In genomic region chr11:101612481-101612880, GRCh38 we compare ENCODE assay signal across 16 cellular contexts. TPM values are rescaled to one million over a fixed set of nuclear protein-coding genes. Genes with fewer than 3 reads are reported as not detected.
DNase-seq lines count a peak whose midpoint lies in the region; ATAC-seq and TF ChIP-seq lines count a peak whose summit lies in the region.
"Had no signal": no experiment of that assay in that cellular context is flagged by ENCODE, and none has a peak within 500 bp of the region (broad histone marks: within the 10 kb centered on the region; RNA-seq: fewer than 3 reads in every experiment).

No MANE protein-coding gene starts in this region.

- H3F3A ChIP-seq in DOHH2 (ENCODE audit: control insufficient read depth, insufficient read depth) = no peaks in the 10 kb centered on the region

- no peak overlapping the region for H3K18ac ChIP-seq in mesendoderm (ENCODE audit: low read length)

- H3K4me1 ChIP-seq in DOHH2 (ENCODE audit: control insufficient read depth, low read length) (peaks cover 7% of the 10 kb centered on the region), mesendoderm (ENCODE audit: control insufficient read depth, low read depth, low read length) (peaks cover 7% of the 10 kb centered on the region), A673 (ENCODE audit: insufficient read depth, low read length, poor library complexity, severe bottlenecking) (no peaks in the 10 kb centered on the region)
- H3K4me1 ChIP-seq: BE2C had no signal

- no peaks in the 10 kb centered on the region for H3K27me3 Mint-ChIP-seq in WTC11 (ENCODE audit: low read depth)
- H3K27me3 Mint-ChIP-seq: CD4-positive, alpha-beta memory T cell had no signal

- H4K20me1 ChIP-seq in DOHH2 (ENCODE audit: control insufficient read depth, insufficient read depth, low read depth, low read length) = no peaks in the 10 kb centered on the region

- H3K4me3 ChIP-seq in DOHH2 (ENCODE audit: low read length) (no peak overlapping the region), mesendoderm (ENCODE audit: low read length) (no peak overlapping the region), A673 (ENCODE audit: low read depth, low read length, poor library complexity, severe bottlenecking) (no peak overlapping the region)
- H3K4me3 ChIP-seq: GM12878 had no signal

- no peak for DNase-seq in WTC11 (ENCODE audit: low spot score)
- peak; percentile 40 for DNase-seq in mesendoderm
- DNase-seq in A673 (ENCODE audit: low spot score) = no peak
- DNase-seq in NCI-H2029 treated with DMSO at 0.1 percent for 48 hours (lab: John Stamatoyannopoulos, UW) = no peak
- no peak for DNase-seq in NCI-H2029 (lab: John Stamatoyannopoulos, UW)
- DNase-seq: BE2C; CD4-positive, alpha-beta memory T cell; Karpas-422 had no signal

- H3K9me3 Mint-ChIP-seq in WTC11 = no peaks in the 10 kb centered on the region

- H4K5ac ChIP-seq in mesendoderm (ENCODE audit: low read length) = no peak overlapping the region

- WGBS in mesendoderm (ENCODE audit: extremely low coverage, insufficient coverage, low lambda C conversion rate) = no CpG with 5 or more reads among the region's 1 CpG

- H3K4me3 Mint-ChIP-seq in WTC11 = no peak overlapping the region
- H3K4me3 Mint-ChIP-seq: CD4-positive, alpha-beta memory T cell had no signal

- H3K9me3 ChIP-seq in DOHH2 (ENCODE audit: control insufficient read depth, insufficient read depth, low read length) (no peaks in the 10 kb centered on the region), KOPT-K1 (ENCODE audit: insufficient read depth, low read length, poor library complexity, severe bottlenecking) (no peaks in the 10 kb centered on the region), A673 (ENCODE audit: low read depth, low read length, poor library complexity, severe bottlenecking) (no peaks in the 10 kb centered on the region)
- H3K9me3 ChIP-seq: BE2C had no signal

- no peaks in the 10 kb centered on the region for H3K79me1 ChIP-seq in mesendoderm (ENCODE audit: low read length)

- H3K36me3 ChIP-seq in DOHH2 (ENCODE audit: control insufficient read depth, low read length) = no peaks in the 10 kb centered on the region
- no peaks in the 10 kb centered on the region for H3K36me3 ChIP-seq in KOPT-K1 (ENCODE audit: insufficient read depth, low read length)
- H3K36me3 ChIP-seq in mesendoderm (ENCODE audit: control insufficient read depth, insufficient read depth, low read length) = no peaks in the 10 kb centered on the region
- H3K36me3 ChIP-seq in A673 (ENCODE audit: insufficient read depth, low read length, poor library complexity, severe bottlenecking) = no peaks in the 10 kb centered on the region
- H3K36me3 ChIP-seq: BE2C had no signal

- H3K27me3 ChIP-seq in DOHH2 (ENCODE audit: control insufficient read depth, low read length) = no peaks in the 10 kb centered on the region
- no peaks in the 10 kb centered on the region for H3K27me3 ChIP-seq in mesendoderm (ENCODE audit: insufficient read depth, low read length, poor library complexity)
- H3K27me3 ChIP-seq in A673 (replicated peaks; ENCODE audit: insufficient read depth, low read depth, low read length, poor library complexity) = peaks cover 13% of the 10 kb centered on the region
- H3K27me3 ChIP-seq: BE2C had no signal

- CTCF ChIA-PET in WTC11 (lab: Charles Lee) (no interaction called here), A673 (lab: Charles Lee) (no interaction called here)

- intact Hi-C loops in A673 (cut with micrococcal nuclease; ENCODE audit: unreplicated experiment) = no loop called here

- H3K4me1 Mint-ChIP-seq in WTC11 = peaks cover 30% of the 10 kb centered on the region
- H3K4me1 Mint-ChIP-seq: CD4-positive, alpha-beta memory T cell had no signal

- no peak overlapping the region for H2BK15ac ChIP-seq in mesendoderm (replicated peaks; ENCODE audit: low read depth)

- no peak overlapping the region for H3K23ac ChIP-seq in mesendoderm (ENCODE audit: low read length)

- no peak overlapping the region for H3K56ac ChIP-seq in mesendoderm (ENCODE audit: low read length)

- H3K4ac ChIP-seq in mesendoderm (ENCODE audit: low read depth, low read length) = no peak overlapping the region

- H3K4me2 ChIP-seq in DOHH2 (ENCODE audit: low read length) = peak overlapping the region; percentile 5; the same call in 1 of the 2 replicates
- H3K4me2 ChIP-seq in mesendoderm (ENCODE audit: low read length) = no peak overlapping the region

- no peak overlapping the region for H3K9ac ChIP-seq in mesendoderm (ENCODE audit: low read length)

- peak overlapping the region; percentile 61; the same call in 1 of the 2 replicates for H3K27ac Mint-ChIP-seq in WTC11
- H3K27ac Mint-ChIP-seq: CD4-positive, alpha-beta memory T cell had no signal

- TF ChIP-seq CTCF in DOHH2 (IDR thresholded peaks at IDR 0.05; ENCODE audit: low read depth, low read length, poor library complexity, severe bottlenecking) = no peak
- no peak for TF ChIP-seq CTCF in WTC11 (IDR thresholded peaks at IDR 0.05)
- TF ChIP-seq CTCF in A673 (conservative IDR thresholded peaks at IDR 0.05; ENCODE audit: low read depth, low read length) = no peak

- H2AK5ac ChIP-seq in mesendoderm (ENCODE audit: low read length) = no peak overlapping the region

- H3K27ac ChIP-seq in DOHH2 (ENCODE audit: low read depth, low read length) (no peak overlapping the region), KOPT-K1 (ENCODE audit: low read depth, low read length, poor library complexity, severe bottlenecking) (peak overlapping the region; percentile 51), mesendoderm (ENCODE audit: low read depth, low read length) (no peak overlapping the region), A673 (ENCODE audit: low read depth, low read length, poor library complexity, severe bottlenecking) (no peak overlapping the region)
- H3K27ac ChIP-seq: C4-2B had no signal

- H3K36me3 Mint-ChIP-seq in WTC11 = no peaks in the 10 kb centered on the region
- H3K36me3 Mint-ChIP-seq: CD4-positive, alpha-beta memory T cell had no signal

- POLR2A ChIA-PET in WTC11 (lab: Charles Lee) = no interaction called here
- POLR2A ChIA-PET in A673 (lab: Charles Lee; ENCODE audit: low non-redundant PET) = no interaction called here

- ATAC-seq in WTC11 = peak; percentile 78
- ATAC-seq in GM19463 (IDR thresholded peaks at IDR 0.05; ENCODE audit: unreplicated experiment) = no peak
- ATAC-seq: GM12878, HCT116 had no signal

- no TSS peak for BruUV-seq in A673 (replicated peaks; lab: Mats Ljungman, UMichigan)

- peak overlapping the region; percentile 67 for H2BK120ac ChIP-seq in mesendoderm (ENCODE audit: low read depth, low read length)

- H3K79me2 ChIP-seq in DOHH2 (ENCODE audit: control insufficient read depth, low read length) = no peaks in the 10 kb centered on the region
- H3K79me2 ChIP-seq in mesendoderm (ENCODE audit: control insufficient read depth, insufficient read depth, low read length) = no peaks in the 10 kb centered on the region

- H3K9me2 ChIP-seq in DOHH2 (replicated peaks; ENCODE audit: control insufficient read depth, low read length) = no peaks in the 10 kb centered on the region

- H4K8ac ChIP-seq in mesendoderm (ENCODE audit: low read depth, low read length) = no peak overlapping the region

- no peak overlapping the region for H2BK5ac ChIP-seq in mesendoderm (ENCODE audit: low read length)

TF ChIP-seq in WTC11, 78 proteins besides CTCF, POLR2A, EP300 and RAD21 (continues in another document):
- TF ChIP-seq AFF4 (CRISPR knock-in tag; IDR thresholded peaks at IDR 0.05; ENCODE audit: borderline replicate concordance) (no peak), JUN (CRISPR knock-in tag; IDR thresholded peaks at IDR 0.05) (no peak), ZNF396 (CRISPR knock-in tag; IDR thresholded peaks at IDR 0.05; ENCODE audit: borderline replicate concordance) (no peak), IRF2 (CRISPR knock-in tag; IDR thresholded peaks at IDR 0.05; ENCODE audit: borderline replicate concordance, low read depth) (no peak), ELF4 (CRISPR knock-in tag; IDR thresholded peaks at IDR 0.05; ENCODE audit: low read depth) (no peak), FOXK1 (CRISPR knock-in tag; IDR thresholded peaks at IDR 0.05) (no peak), ZNF671 (CRISPR knock-in tag; IDR thresholded peaks at IDR 0.05) (no peak), RELA (CRISPR knock-in tag; IDR thresholded peaks at IDR 0.05; ENCODE audit: borderline replicate concordance) (no peak), MAX (CRISPR knock-in tag; IDR thresholded peaks at IDR 0.05) (no peak)

RNA-seq across cellular contexts. Expression of gene TRPC6, which starts 28.7 kb away (rescaled TPM):
- total RNA-seq in WTC11 (2021) (0.23 to 1.3 TPM (median 0.46 TPM) in 3 replicates), A673 (2021) (not detected in 2 replicates)
- 0.17 TPM for polyA plus RNA-seq in mesendoderm (2013, experiment 1 of 2)
- 0.15 TPM for polyA plus RNA-seq in mesendoderm (2013, experiment 2 of 2)
- total RNA-seq: CD4-positive, alpha-beta memory T cell; Daoy; GM12878; HT-29 had no signal
- polyA plus RNA-seq: CD4-positive, alpha-beta memory T cell; GM12878 had no signal
